1 cellular context compared by ENCODE assay signal in the genomic region with DNA sequence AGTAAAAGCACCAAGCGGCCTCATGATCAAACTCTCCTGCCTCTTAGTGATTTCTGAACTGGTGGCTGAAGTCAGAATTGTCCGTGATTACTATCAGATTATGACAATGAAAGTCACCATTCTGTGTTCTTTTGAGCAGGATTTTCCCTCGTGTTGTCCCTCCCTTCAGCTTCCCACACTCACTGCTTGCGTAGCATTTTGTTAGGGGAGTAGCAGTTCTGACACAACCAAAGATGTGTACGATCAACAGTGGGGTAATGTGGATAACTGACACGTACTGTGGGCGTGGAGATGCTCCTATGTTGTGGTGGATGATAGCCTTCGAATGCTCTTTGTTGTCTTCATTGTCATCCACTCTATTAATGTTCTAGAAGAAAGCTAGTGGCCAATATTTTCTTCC.
TF ChIP-seq lines count a peak whose summit lies in the region.

No MANE protein-coding gene starts in this region.

TF ChIP-seq in WTC11, 78 proteins besides CTCF, POLR2A, EP300 and RAD21 (continued from another document):
- TF ChIP-seq, protein P1, sequence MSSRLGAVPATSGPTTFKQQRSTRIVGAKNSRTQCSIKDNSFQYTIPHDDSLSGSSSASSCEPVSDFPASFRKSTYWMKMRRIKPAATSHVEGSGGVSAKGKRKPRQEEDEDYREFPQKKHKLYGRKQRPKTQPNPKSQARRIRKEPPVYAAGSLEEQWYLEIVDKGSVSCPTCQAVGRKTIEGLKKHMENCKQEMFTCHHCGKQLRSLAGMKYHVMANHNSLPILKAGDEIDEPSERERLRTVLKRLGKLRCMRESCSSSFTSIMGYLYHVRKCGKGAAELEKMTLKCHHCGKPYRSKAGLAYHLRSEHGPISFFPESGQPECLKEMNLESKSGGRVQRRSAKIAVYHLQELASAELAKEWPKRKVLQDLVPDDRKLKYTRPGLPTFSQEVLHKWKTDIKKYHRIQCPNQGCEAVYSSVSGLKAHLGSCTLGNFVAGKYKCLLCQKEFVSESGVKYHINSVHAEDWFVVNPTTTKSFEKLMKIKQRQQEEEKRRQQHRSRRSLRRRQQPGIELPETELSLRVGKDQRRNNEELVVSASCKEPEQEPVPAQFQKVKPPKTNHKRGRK (CRISPR knock-in tag; IDR thresholded peaks at IDR 0.05; ENCODE audit: borderline replicate concordance), result no peak
- no peak for TF ChIP-seq TEAD4 (CRISPR knock-in tag; IDR thresholded peaks at IDR 0.05)
- TF ChIP-seq GABPB1 (CRISPR knock-in tag; IDR thresholded peaks at IDR 0.05), result no peak
- no peak for TF ChIP-seq TP53 (CRISPR knock-in tag; IDR thresholded peaks at IDR 0.05)
- TF ChIP-seq, protein P2, sequence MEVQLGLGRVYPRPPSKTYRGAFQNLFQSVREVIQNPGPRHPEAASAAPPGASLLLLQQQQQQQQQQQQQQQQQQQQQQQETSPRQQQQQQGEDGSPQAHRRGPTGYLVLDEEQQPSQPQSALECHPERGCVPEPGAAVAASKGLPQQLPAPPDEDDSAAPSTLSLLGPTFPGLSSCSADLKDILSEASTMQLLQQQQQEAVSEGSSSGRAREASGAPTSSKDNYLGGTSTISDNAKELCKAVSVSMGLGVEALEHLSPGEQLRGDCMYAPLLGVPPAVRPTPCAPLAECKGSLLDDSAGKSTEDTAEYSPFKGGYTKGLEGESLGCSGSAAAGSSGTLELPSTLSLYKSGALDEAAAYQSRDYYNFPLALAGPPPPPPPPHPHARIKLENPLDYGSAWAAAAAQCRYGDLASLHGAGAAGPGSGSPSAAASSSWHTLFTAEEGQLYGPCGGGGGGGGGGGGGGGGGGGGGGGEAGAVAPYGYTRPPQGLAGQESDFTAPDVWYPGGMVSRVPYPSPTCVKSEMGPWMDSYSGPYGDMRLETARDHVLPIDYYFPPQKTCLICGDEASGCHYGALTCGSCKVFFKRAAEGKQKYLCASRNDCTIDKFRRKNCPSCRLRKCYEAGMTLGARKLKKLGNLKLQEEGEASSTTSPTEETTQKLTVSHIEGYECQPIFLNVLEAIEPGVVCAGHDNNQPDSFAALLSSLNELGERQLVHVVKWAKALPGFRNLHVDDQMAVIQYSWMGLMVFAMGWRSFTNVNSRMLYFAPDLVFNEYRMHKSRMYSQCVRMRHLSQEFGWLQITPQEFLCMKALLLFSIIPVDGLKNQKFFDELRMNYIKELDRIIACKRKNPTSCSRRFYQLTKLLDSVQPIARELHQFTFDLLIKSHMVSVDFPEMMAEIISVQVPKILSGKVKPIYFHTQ (CRISPR knock-in tag; IDR thresholded peaks at IDR 0.05), result no peak
- TF ChIP-seq CDX4 (CRISPR knock-in tag; IDR thresholded peaks at IDR 0.05; ENCODE audit: borderline replicate concordance), result no peak
- no peak for TF ChIP-seq ZNF423 (CRISPR knock-in tag; IDR thresholded peaks at IDR 0.05)
- no peak for TF ChIP-seq ZNF532 (CRISPR knock-in tag; IDR thresholded peaks at IDR 0.05; ENCODE audit: borderline replicate concordance)
- TF ChIP-seq IRF1 (CRISPR knock-in tag; IDR thresholded peaks at IDR 0.05), result no peak
- TF ChIP-seq CBFB (CRISPR knock-in tag; IDR thresholded peaks at IDR 0.05; ENCODE audit: low read depth), result no peak
- TF ChIP-seq TEAD1 (CRISPR knock-in tag; IDR thresholded peaks at IDR 0.05), result no peak
- no peak for TF ChIP-seq NFYB (CRISPR knock-in tag; conservative IDR thresholded peaks at IDR 0.05; ENCODE audit: low read depth)
- TF ChIP-seq, protein P3, sequence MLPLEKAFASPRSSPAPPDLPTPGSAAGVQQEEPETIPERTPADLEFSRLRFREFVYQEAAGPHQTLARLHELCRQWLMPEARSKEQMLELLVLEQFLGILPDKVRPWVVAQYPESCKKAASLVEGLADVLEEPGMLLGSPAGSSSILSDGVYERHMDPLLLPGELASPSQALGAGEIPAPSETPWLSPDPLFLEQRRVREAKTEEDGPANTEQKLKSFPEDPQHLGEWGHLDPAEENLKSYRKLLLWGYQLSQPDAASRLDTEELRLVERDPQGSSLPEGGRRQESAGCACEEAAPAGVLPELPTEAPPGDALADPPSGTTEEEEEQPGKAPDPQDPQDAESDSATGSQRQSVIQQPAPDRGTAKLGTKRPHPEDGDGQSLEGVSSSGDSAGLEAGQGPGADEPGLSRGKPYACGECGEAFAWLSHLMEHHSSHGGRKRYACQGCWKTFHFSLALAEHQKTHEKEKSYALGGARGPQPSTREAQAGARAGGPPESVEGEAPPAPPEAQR (CRISPR knock-in tag; IDR thresholded peaks at IDR 0.05), result no peak
